Comparison of ENCODE assay signal across 6 cellular contexts in genomic region chr2:216450784-216451183, GRCh38.
"Had no signal": no experiment of that assay in that cellular context is flagged by ENCODE, and none has a peak within 500 bp of the region (broad histone marks: within the 10 kb centered on the region; RNA-seq: fewer than 3 reads in every experiment).

No MANE protein-coding gene starts in this region.

- H3K4me3 ChIP-seq: GM23248, HAP-1, K562 had no signal

- H3K9ac ChIP-seq: GM23248 had no signal

- ATAC-seq: K562 had no signal

- H3K27ac ChIP-seq: GM23248 had no signal

- DNase-seq: GM23248, GOT3, H7, IMR-90 had no signal

- H2AFZ ChIP-seq: GM23248 had no signal

- H3K9me3 ChIP-seq: HAP-1 had no signal
